1 cellular context compared by ENCODE assay signal in the genomic region with DNA sequence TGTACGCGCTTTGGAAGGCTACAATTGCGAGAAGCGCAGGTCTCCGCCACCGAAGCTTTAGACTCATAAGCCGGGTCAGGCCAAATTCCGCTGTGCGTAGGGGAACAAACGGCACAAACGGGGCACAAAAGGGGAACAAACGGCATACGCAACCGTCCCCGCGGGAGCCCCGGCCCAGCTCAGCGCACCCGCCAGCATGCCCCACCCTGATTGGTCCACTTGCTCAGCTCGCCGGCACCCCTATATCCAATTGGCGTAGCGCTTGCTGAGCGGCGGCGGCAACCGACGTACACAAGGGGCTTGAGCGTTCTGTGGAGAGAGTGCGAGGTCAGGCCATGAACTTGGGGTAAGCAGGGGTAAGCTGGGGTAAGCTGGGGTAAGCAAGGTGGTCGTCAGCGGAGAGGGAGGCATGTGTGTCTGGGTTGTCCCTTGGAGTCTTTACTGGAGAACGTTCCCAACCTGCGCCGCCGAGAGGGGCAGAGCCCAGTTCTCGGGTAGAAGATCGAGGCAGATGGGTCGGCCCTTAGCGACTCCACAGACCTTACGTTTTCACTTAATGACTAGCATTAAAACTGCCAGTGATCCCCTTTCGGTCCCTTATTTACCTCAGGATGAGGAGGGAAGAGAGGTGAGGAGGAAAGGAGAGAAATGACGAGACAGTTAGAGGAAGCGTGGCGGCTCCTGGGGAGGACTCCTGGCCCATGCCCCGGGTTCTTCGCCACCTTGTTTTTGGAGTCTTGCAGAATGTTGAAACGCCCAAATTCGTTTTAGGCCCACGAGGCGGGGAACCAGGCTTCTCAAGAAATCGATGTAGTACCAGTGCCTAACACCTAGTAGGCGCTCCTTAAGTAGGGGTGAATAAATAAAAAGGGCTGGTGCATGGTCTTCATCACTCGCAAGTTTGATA.
TF ChIP-seq lines count a peak whose summit lies in the region.

A gene (plus strand): TSS at position 268 of the 907 bp plus-strand sequence. CDS start 68 bp downstream, at position 336.

TF ChIP-seq in HepG2, 621 proteins besides CTCF, POLR2A, EP300 and RAD21 (continued from another document and continues in another):
- TF ChIP-seq, protein P1, sequence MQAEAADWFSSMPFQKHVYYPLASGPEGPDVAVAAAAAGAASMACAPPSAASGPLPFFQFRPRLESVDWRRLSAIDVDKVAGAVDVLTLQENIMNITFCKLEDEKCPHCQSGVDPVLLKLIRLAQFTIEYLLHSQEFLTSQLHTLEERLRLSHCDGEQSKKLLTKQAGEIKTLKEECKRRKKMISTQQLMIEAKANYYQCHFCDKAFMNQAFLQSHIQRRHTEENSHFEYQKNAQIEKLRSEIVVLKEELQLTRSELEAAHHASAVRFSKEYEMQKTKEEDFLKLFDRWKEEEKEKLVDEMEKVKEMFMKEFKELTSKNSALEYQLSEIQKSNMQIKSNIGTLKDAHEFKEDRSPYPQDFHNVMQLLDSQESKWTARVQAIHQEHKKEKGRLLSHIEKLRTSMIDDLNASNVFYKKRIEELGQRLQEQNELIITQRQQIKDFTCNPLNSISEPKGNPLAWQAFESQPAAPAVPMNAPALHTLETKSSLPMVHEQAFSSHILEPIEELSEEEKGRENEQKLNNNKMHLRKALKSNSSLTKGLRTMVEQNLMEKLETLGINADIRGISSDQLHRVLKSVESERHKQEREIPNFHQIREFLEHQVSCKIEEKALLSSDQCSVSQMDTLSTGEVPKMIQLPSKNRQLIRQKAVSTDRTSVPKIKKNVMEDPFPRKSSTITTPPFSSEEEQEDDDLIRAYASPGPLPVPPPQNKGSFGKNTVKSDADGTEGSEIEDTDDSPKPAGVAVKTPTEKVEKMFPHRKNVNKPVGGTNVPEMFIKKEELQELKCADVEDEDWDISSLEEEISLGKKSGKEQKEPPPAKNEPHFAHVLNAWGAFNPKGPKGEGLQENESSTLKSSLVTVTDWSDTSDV (CRISPR knock-in tag; IDR thresholded peaks at IDR 0.05) = no peak
- TF ChIP-seq, protein P2, sequence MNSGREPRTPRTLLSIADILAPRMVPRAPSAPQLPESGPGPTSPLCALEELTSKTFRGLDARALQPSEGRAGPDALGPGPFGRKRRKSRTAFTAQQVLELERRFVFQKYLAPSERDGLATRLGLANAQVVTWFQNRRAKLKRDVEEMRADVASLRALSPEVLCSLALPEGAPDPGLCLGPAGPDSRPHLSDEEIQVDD (CRISPR knock-in tag; IDR thresholded peaks at IDR 0.05; ENCODE audit: borderline replicate concordance) = no peak
- TF ChIP-seq JUND (CRISPR knock-in tag; IDR thresholded peaks at IDR 0.05) (no peak), RFXANK (CRISPR knock-in tag; IDR thresholded peaks at IDR 0.05) (no peak), CBX2 (IDR thresholded peaks at IDR 0.05; ENCODE audit: low read depth, low read length) (no peak), CBX2 (CRISPR knock-in tag; IDR thresholded peaks at IDR 0.05; ENCODE audit: low read depth) (peak; percentile 56; the same call in 1 of the 2 replicates), ZNF567 (CRISPR knock-in tag; IDR thresholded peaks at IDR 0.05; ENCODE audit: borderline replicate concordance) (peak; percentile 59; the same call in 1 of the 2 replicates), ZNF672 (CRISPR knock-in tag; IDR thresholded peaks at IDR 0.05) (no peak), ZNF34 (CRISPR knock-in tag; IDR thresholded peaks at IDR 0.05; ENCODE audit: borderline replicate concordance) (no peak), HHEX (CRISPR knock-in tag; IDR thresholded peaks at IDR 0.05) (no peak), ZNF3 (CRISPR knock-in tag; IDR thresholded peaks at IDR 0.05) (no peak), RFX3 (CRISPR knock-in tag; IDR thresholded peaks at IDR 0.05) (peak; percentile 55; the same call in 1 of the 2 replicates), ZNF468 (CRISPR knock-in tag; IDR thresholded peaks at IDR 0.05) (no peak), MED13 (CRISPR knock-in tag; IDR thresholded peaks at IDR 0.05) (peak; percentile 54; the same call in 1 of the 2 replicates), SPEN (CRISPR knock-in tag; IDR thresholded peaks at IDR 0.05; ENCODE audit: low read depth) (peak; percentile 86), ZBTB42 (CRISPR knock-in tag; IDR thresholded peaks at IDR 0.05) (no peak), ZNF777 (CRISPR knock-in tag; IDR thresholded peaks at IDR 0.05) (peak; percentile 59), ZFP90 (CRISPR knock-in tag; IDR thresholded peaks at IDR 0.05; ENCODE audit: borderline replicate concordance) (peak; percentile 69; the same call in 1 of the 2 replicates), SALL1 (CRISPR knock-in tag; IDR thresholded peaks at IDR 0.05) (peak; percentile 90), ZBTB21 (CRISPR knock-in tag; IDR thresholded peaks at IDR 0.05) (no peak), FOXP1 (IDR thresholded peaks at IDR 0.05) (no peak), FOXP1 (CRISPR knock-in tag; IDR thresholded peaks at IDR 0.05) (no peak), MTF2 (CRISPR knock-in tag; IDR thresholded peaks at IDR 0.05; ENCODE audit: borderline replicate concordance) (no peak), POGZ (CRISPR knock-in tag; IDR thresholded peaks at IDR 0.05) (peak; percentile 92), NFRKB (IDR thresholded peaks at IDR 0.05) (no peak), NR3C1 (CRISPR knock-in tag; IDR thresholded peaks at IDR 0.05) (no peak), RBM39 (IDR thresholded peaks at IDR 0.05; ENCODE audit: low read depth, low read length, poor library complexity, severe bottlenecking) (no peak), TCF12 (IDR thresholded peaks at IDR 0.05) (no peak), TCF12 (CRISPR knock-in tag; IDR thresholded peaks at IDR 0.05) (0 out of 2 replicates have a peak, but pooled peaks have one; percentile 49), ZNF563 (CRISPR knock-in tag; IDR thresholded peaks at IDR 0.05) (no peak; the same call in 1 of the 2 replicates), AKAP8 (CRISPR knock-in tag; IDR thresholded peaks at IDR 0.05) (no peak), ZNF12 (CRISPR knock-in tag; IDR thresholded peaks at IDR 0.05) (no peak), NFATC3 (CRISPR knock-in tag; IDR thresholded peaks at IDR 0.05) (no peak), ZFYVE20 (CRISPR knock-in tag; IDR thresholded peaks at IDR 0.05; ENCODE audit: borderline replicate concordance, low read depth) (0 out of 2 replicates have a peak, but pooled peaks have one; percentile 60), JARID2 (CRISPR knock-in tag; IDR thresholded peaks at IDR 0.05; ENCODE audit: insufficient replicate concordance) (no peak), MBNL3 (CRISPR knock-in tag; conservative IDR thresholded peaks at IDR 0.05) (no peak), HMGA1 (CRISPR knock-in tag; conservative IDR thresholded peaks at IDR 0.05) (no peak), ZSCAN25 (CRISPR knock-in tag; IDR thresholded peaks at IDR 0.05) (peak; percentile 80), TP53 (CRISPR knock-in tag; conservative IDR thresholded peaks at IDR 0.05) (no peak)
- TF ChIP-seq, protein P3, sequence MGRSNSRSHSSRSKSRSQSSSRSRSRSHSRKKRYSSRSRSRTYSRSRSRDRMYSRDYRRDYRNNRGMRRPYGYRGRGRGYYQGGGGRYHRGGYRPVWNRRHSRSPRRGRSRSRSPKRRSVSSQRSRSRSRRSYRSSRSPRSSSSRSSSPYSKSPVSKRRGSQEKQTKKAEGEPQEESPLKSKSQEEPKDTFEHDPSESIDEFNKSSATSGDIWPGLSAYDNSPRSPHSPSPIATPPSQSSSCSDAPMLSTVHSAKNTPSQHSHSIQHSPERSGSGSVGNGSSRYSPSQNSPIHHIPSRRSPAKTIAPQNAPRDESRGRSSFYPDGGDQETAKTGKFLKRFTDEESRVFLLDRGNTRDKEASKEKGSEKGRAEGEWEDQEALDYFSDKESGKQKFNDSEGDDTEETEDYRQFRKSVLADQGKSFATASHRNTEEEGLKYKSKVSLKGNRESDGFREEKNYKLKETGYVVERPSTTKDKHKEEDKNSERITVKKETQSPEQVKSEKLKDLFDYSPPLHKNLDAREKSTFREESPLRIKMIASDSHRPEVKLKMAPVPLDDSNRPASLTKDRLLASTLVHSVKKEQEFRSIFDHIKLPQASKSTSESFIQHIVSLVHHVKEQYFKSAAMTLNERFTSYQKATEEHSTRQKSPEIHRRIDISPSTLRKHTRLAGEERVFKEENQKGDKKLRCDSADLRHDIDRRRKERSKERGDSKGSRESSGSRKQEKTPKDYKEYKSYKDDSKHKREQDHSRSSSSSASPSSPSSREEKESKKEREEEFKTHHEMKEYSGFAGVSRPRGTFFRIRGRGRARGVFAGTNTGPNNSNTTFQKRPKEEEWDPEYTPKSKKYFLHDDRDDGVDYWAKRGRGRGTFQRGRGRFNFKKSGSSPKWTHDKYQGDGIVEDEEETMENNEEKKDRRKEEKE (IDR thresholded peaks at IDR 0.05) = no peak
- TF ChIP-seq, protein P4, sequence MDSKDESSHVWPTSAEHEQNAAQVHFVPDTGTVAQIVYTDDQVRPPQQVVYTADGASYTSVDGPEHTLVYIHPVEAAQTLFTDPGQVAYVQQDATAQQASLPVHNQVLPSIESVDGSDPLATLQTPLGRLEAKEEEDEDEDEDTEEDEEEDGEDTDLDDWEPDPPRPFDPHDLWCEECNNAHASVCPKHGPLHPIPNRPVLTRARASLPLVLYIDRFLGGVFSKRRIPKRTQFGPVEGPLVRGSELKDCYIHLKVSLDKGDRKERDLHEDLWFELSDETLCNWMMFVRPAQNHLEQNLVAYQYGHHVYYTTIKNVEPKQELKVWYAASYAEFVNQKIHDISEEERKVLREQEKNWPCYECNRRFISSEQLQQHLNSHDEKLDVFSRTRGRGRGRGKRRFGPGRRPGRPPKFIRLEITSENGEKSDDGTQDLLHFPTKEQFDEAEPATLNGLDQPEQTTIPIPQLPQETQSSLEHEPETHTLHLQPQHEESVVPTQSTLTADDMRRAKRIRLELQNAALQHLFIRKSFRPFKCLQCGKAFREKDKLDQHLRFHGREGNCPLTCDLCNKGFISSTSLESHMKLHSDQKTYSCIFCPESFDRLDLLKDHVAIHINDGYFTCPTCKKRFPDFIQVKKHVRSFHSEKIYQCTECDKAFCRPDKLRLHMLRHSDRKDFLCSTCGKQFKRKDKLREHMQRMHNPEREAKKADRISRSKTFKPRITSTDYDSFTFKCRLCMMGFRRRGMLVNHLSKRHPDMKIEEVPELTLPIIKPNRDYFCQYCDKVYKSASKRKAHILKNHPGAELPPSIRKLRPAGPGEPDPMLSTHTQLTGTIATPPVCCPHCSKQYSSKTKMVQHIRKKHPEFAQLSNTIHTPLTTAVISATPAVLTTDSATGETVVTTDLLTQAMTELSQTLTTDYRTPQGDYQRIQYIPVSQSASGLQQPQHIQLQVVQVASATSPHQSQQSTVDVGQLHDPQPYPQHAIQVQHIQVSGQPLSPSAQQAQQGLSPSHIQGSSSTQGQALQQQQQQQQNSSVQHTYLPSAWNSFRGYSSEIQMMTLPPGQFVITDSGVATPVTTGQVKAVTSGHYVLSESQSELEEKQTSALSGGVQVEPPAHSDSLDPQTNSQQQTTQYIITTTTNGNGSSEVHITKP (CRISPR knock-in tag; IDR thresholded peaks at IDR 0.05; ENCODE audit: low read depth) = no peak
- TF ChIP-seq, protein P5, sequence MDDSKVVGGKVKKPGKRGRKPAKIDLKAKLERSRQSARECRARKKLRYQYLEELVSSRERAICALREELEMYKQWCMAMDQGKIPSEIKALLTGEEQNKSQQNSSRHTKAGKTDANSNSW (CRISPR knock-in tag; IDR thresholded peaks at IDR 0.05; ENCODE audit: borderline replicate concordance) = 0 out of 2 replicates have a peak, but pooled peaks have one; percentile 68
- TF ChIP-seq, protein P6, sequence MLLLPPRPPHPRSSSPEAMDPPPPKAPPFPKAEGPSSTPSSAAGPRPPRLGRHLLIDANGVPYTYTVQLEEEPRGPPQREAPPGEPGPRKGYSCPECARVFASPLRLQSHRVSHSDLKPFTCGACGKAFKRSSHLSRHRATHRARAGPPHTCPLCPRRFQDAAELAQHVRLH (CRISPR knock-in tag; IDR thresholded peaks at IDR 0.05; ENCODE audit: borderline replicate concordance, low read depth) = no peak; the same call in 1 of the 2 replicates
- TF ChIP-seq, protein P7, sequence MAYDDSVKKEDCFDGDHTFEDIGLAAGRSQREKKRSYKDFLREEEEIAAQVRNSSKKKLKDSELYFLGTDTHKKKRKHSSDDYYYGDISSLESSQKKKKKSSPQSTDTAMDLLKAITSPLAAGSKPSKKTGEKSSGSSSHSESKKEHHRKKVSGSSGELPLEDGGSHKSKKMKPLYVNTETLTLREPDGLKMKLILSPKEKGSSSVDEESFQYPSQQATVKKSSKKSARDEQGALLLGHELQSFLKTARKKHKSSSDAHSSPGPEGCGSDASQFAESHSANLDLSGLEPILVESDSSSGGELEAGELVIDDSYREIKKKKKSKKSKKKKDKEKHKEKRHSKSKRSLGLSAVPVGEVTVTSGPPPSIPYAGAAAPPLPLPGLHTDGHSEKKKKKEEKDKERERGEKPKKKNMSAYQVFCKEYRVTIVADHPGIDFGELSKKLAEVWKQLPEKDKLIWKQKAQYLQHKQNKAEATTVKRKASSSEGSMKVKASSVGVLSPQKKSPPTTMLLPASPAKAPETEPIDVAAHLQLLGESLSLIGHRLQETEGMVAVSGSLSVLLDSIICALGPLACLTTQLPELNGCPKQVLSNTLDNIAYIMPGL (CRISPR knock-in tag; IDR thresholded peaks at IDR 0.05; ENCODE audit: borderline replicate concordance in 1 of 2, low read depth in 1 of 2) = peak; percentile 47 to 78
- TF ChIP-seq, protein P8, sequence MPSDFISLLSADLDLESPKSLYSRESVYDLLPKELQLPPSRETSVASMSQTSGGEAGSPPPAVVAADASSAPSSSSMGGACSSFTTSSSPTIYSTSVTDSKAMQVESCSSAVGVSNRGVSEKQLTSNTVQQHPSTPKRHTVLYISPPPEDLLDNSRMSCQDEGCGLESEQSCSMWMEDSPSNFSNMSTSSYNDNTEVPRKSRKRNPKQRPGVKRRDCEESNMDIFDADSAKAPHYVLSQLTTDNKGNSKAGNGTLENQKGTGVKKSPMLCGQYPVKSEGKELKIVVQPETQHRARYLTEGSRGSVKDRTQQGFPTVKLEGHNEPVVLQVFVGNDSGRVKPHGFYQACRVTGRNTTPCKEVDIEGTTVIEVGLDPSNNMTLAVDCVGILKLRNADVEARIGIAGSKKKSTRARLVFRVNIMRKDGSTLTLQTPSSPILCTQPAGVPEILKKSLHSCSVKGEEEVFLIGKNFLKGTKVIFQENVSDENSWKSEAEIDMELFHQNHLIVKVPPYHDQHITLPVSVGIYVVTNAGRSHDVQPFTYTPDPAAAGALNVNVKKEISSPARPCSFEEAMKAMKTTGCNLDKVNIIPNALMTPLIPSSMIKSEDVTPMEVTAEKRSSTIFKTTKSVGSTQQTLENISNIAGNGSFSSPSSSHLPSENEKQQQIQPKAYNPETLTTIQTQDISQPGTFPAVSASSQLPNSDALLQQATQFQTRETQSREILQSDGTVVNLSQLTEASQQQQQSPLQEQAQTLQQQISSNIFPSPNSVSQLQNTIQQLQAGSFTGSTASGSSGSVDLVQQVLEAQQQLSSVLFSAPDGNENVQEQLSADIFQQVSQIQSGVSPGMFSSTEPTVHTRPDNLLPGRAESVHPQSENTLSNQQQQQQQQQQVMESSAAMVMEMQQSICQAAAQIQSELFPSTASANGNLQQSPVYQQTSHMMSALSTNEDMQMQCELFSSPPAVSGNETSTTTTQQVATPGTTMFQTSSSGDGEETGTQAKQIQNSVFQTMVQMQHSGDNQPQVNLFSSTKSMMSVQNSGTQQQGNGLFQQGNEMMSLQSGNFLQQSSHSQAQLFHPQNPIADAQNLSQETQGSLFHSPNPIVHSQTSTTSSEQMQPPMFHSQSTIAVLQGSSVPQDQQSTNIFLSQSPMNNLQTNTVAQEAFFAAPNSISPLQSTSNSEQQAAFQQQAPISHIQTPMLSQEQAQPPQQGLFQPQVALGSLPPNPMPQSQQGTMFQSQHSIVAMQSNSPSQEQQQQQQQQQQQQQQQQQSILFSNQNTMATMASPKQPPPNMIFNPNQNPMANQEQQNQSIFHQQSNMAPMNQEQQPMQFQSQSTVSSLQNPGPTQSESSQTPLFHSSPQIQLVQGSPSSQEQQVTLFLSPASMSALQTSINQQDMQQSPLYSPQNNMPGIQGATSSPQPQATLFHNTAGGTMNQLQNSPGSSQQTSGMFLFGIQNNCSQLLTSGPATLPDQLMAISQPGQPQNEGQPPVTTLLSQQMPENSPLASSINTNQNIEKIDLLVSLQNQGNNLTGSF (CRISPR knock-in tag; IDR thresholded peaks at IDR 0.05) = peak; percentile 74; the same call in 1 of the 2 replicates
